ENCODE assay signal across 15 cellular contexts in the genomic region with DNA sequence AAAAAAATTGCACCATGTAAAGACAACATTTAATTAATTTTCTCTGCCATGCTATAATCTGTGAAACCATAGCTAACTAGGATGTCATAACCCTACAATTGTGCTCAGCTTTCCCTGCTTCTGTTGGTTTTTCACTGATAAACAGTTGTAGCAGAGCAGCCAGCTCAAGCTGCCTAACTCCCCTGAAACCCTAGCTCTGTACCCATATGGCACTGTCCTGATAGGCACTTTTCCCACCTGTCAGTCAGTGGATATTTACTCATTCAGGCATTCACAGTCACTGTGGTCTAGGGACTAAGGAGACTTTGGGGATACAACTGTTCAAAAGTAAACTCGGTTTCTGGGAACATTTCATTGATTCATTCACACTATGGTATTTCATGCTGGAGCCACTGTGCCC.
"Had no signal": no experiment of that assay in that cellular context is flagged by ENCODE, and none has a peak within 500 bp of the region (broad histone marks: within the 10 kb centered on the region; RNA-seq: fewer than 3 reads in every experiment).

No MANE protein-coding gene starts in this region.

- ATAC-seq: natural killer cell treated with Interleukin-12 subunit alpha and Interleukin-12 subunit beta and Interleukin-15 and Interleukin-18, amount 100 ng/mL, for 72 hours had no signal

- H3K27ac ChIP-seq: tibial artery had no signal

- H3K27me3 Mint-ChIP-seq: activated naive CD4-positive, alpha-beta T cell treated with anti-CD3 and anti-CD28 coated beads, Interleukin-2, amount 50 U/mL, for 24 hours; natural killer cell treated with Interleukin-12 subunit alpha and Interleukin-12 subunit beta and Interleukin-15 and Interleukin-18, amount 100 ng/mL, for 72 hours had no signal

- H3K4me3 Mint-ChIP-seq: activated naive CD4-positive, alpha-beta T cell treated with anti-CD3 and anti-CD28 coated beads, Interleukin-2, amount 50 U/mL, for 24 hours; natural killer cell treated with Interleukin-12 subunit alpha and Interleukin-12 subunit beta and Interleukin-15 and Interleukin-18, amount 100 ng/mL, for 72 hours had no signal

- H3K9me3 Mint-ChIP-seq: natural killer cell treated with Interleukin-12 subunit alpha and Interleukin-12 subunit beta and Interleukin-15 and Interleukin-18, amount 100 ng/mL, for 72 hours had no signal

- H3K9me3 ChIP-seq: tibial artery had no signal

- H3K27ac Mint-ChIP-seq: activated naive CD4-positive, alpha-beta T cell treated with anti-CD3 and anti-CD28 coated beads, Interleukin-2, amount 50 U/mL, for 24 hours; natural killer cell treated with Interleukin-12 subunit alpha and Interleukin-12 subunit beta and Interleukin-15 and Interleukin-18, amount 100 ng/mL, for 72 hours; progenitor cell of endocrine pancreas had no signal

- H3K36me3 Mint-ChIP-seq: activated naive CD4-positive, alpha-beta T cell treated with anti-CD3 and anti-CD28 coated beads, Interleukin-2, amount 50 U/mL, for 24 hours; natural killer cell treated with Interleukin-12 subunit alpha and Interleukin-12 subunit beta and Interleukin-15 and Interleukin-18, amount 100 ng/mL, for 72 hours had no signal

- DNase-seq: activated CD4-positive, alpha-beta T cell treated with anti-CD3 and anti-CD28 coated beads, Interleukin-2, amount 50 U/mL, for 1 hour; activated CD4-positive, CD25-positive, alpha-beta regulatory T cell treated with anti-CD3 and anti-CD28 coated beads, Interleukin-2, amount 50 U/mL, for 72 hours; activated CD8-positive, alpha-beta memory T cell treated with anti-CD3 and anti-CD28 coated beads, Interleukin-2, amount 50 U/mL, for 48 hours; activated effector memory CD4-positive, alpha-beta T cell treated with anti-CD3 and anti-CD28 coated beads, Interleukin-2, amount 50 U/mL, for 16 hours; activated T-cell treated with anti-CD3 and anti-CD28 coated beads, Interleukin-2, amount 50 U/mL, for 48 hours; cerebellar nuclear complex; cortex of kidney; erythroblast; foreskin melanocyte; stimulated activated naive CD4-positive, alpha-beta T cell treated with Interleukin-2 at 50 U/mL for 16 hours; tibial artery had no signal

- H3K27me3 ChIP-seq: tibial artery had no signal

- H3K4me1 Mint-ChIP-seq: activated naive CD4-positive, alpha-beta T cell treated with anti-CD3 and anti-CD28 coated beads, Interleukin-2, amount 50 U/mL, for 24 hours had no signal

- H3K4me1 ChIP-seq: tibial artery had no signal

- H3K4me3 ChIP-seq: lung, tibial artery had no signal

- H3K36me3 ChIP-seq: tibial artery had no signal
